17 cellular contexts compared by ENCODE assay signal in the genomic region with DNA sequence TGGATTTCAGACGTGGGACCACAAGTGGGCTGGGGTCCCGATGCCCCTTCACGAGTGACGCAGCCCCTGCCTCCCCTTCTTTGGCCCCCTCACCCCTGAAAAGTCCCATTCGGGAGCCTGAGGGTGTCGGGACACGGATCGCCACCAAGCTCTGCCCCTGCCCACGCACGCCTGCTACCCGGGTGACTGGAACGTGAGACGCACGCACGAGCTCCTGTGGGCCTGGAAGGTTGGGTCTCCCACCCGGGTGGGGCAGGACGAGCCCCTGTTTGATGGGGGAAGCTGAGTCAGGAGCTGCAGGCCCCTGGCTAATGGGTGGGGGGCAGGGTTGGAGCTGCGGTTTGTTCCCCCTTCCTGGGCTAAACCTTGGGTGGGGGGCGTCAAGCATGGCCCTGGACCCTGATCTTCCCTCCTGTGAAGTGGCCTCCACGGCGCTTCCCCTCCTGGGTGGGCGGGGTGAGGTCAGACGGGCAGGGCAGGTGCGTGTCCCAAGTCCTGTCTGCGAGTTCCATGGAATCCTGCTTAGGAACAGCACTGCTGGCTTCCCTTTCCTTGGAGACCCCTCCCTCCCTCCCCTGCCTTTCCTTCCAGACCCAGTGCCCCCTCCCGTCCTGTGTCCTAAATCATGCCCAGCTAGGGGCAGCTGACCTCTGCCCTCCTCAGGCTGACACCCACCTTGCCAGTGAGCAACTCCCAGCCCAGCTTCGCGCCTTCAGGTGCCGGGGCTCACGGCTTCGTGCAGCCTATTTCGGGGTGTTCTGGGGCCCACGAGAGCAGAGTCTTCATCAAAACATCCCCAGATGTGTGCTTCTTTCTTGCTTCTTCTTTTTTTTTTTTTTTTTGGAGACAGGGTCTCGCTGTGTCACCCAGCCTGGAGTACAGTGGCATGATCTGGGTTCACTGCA. TPM values are rescaled to one million over a fixed set of nuclear protein-coding genes. Genes with fewer than 3 reads are reported as not detected.
"Had no signal": no experiment of that assay in that cellular context is flagged by ENCODE, and none has a peak within 500 bp of the region (broad histone marks: within the 10 kb centered on the region; RNA-seq: fewer than 3 reads in every experiment).

No MANE protein-coding gene starts in this region.

- H2AFZ ChIP-seq: hepatocyte had no signal

- H3K4me1 Mint-ChIP-seq: activated CD4-positive, alpha-beta T cell treated with anti-CD3 and anti-CD28 coated beads, Interleukin-2, amount 10 ng/mL, durations not matched to agents 24 days and 14 days; neural crest cell had no signal

- H3K27me3 Mint-ChIP-seq: activated B cell treated with CpG ODN at 0.5 μM for 24 hours; activated CD4-positive, alpha-beta T cell treated with anti-CD3 and anti-CD28 coated beads, Interleukin-2, amount 10 ng/mL, durations not matched to agents 24 days and 14 days; activated naive CD8-positive, alpha-beta T cell treated with anti-CD3 and anti-CD28 coated beads for 36 hours had no signal

- H3K4me3 ChIP-seq: dorsolateral prefrontal cortex, hepatocyte, ovary, stomach, testis had no signal

- ATAC-seq: activated CD8-positive, alpha-beta T cell treated with anti-CD3 and anti-CD28 coated beads, Interleukin-2, amount 10 ng/mL, durations not matched to agents 7 days and 5 days had no signal

- H3K27ac ChIP-seq: dorsolateral prefrontal cortex, hepatocyte, ovary, stomach, testis had no signal

- FAIRE-seq: keratinocyte had no signal

- H3K27me3 ChIP-seq: dorsolateral prefrontal cortex, hepatocyte, ovary, testis had no signal

- H3K79me2 ChIP-seq: hepatocyte had no signal

- H3K4me3 Mint-ChIP-seq: activated B cell treated with CpG ODN at 0.5 μM for 24 hours; activated CD4-positive, alpha-beta T cell treated with anti-CD3 and anti-CD28 coated beads, Interleukin-2, amount 10 ng/mL, durations not matched to agents 24 days and 14 days; activated CD8-positive, alpha-beta T cell treated with anti-CD3 and anti-CD28 coated beads, Interleukin-2, amount 10 ng/mL, durations not matched to agents 7 days and 5 days; activated naive CD8-positive, alpha-beta T cell treated with anti-CD3 and anti-CD28 coated beads for 36 hours; activated T-helper 1 cell treated with anti-CD3 and anti-CD28 coated beads, Interleukin-12 subunit alpha, Interleukin-12 subunit beta, Interleukin-2, Interleukin-4 antibody, amounts not matched to agents 30 ng/mL and 10 ng/mL and 1 ng/mL, durations not matched to agents 14 hours and 24 hours and 36 hours; endodermal cell had no signal

- H3K4me2 ChIP-seq: hepatocyte had no signal

- H3K9me3 Mint-ChIP-seq: activated B cell treated with CpG ODN at 0.5 μM for 24 hours; activated CD4-positive, alpha-beta T cell treated with anti-CD3 and anti-CD28 coated beads, Interleukin-2, amount 10 ng/mL, durations not matched to agents 24 days and 14 days; activated naive CD8-positive, alpha-beta T cell treated with anti-CD3 and anti-CD28 coated beads for 36 hours; activated T-helper 1 cell treated with anti-CD3 and anti-CD28 coated beads, Interleukin-12 subunit alpha, Interleukin-12 subunit beta, Interleukin-2, Interleukin-4 antibody, amounts not matched to agents 30 ng/mL and 10 ng/mL and 1 ng/mL, durations not matched to agents 14 hours and 24 hours and 36 hours; endodermal cell; neural crest cell had no signal

- H3K36me3 ChIP-seq: ovary had no signal

- H3K9me3 ChIP-seq: ovary, stomach, testis had no signal

- DNase-seq: activated B cell treated with CpG ODN at 0.5 μM for 24 hours; activated CD4-positive, alpha-beta T cell treated with anti-CD3 and anti-CD28 coated beads, Interleukin-2, amount 10 ng/mL, durations not matched to agents 24 days and 14 days; activated CD8-positive, alpha-beta T cell treated with anti-CD3 and anti-CD28 coated beads, Interleukin-2, amount 10 ng/mL, durations not matched to agents 7 days and 5 days; activated naive CD8-positive, alpha-beta T cell treated with anti-CD3 and anti-CD28 coated beads for 36 hours; aorta; dorsolateral prefrontal cortex; endodermal cell; stimulated activated CD4-positive, alpha-beta T cell treated with anti-CD3 and anti-CD28 coated beads, Interleukin-12 subunit alpha, Interleukin-12 subunit beta, amount 100 ng/mL, for 4 hours; stimulated activated CD4-positive, alpha-beta T cell treated with anti-CD3 and anti-CD28 coated beads, Interleukin-2, amount 100 ng/mL, for 24 hours; stomach; T-helper 2 cell; testis had no signal

- H3K27ac Mint-ChIP-seq: activated B cell treated with CpG ODN at 0.5 μM for 24 hours; activated CD4-positive, alpha-beta T cell treated with anti-CD3 and anti-CD28 coated beads, Interleukin-2, amount 10 ng/mL, durations not matched to agents 24 days and 14 days; activated CD8-positive, alpha-beta T cell treated with anti-CD3 and anti-CD28 coated beads, Interleukin-2, amount 10 ng/mL, durations not matched to agents 7 days and 5 days; activated naive CD8-positive, alpha-beta T cell treated with anti-CD3 and anti-CD28 coated beads for 36 hours; activated T-helper 1 cell treated with anti-CD3 and anti-CD28 coated beads, Interleukin-12 subunit alpha, Interleukin-12 subunit beta, Interleukin-2, Interleukin-4 antibody, amounts not matched to agents 30 ng/mL and 10 ng/mL and 1 ng/mL, durations not matched to agents 14 hours and 24 hours and 36 hours; endodermal cell had no signal

RNA-seq across cellular contexts. Expression of a gene that starts 5.3 kb away (rescaled TPM):
- total RNA-seq: activated B cell treated with CpG ODN at 0.5 μM for 24 hours; activated CD4-positive, alpha-beta T cell treated with anti-CD3 and anti-CD28 coated beads, Interleukin-2, amount 10 ng/mL, durations not matched to agents 24 days and 14 days; activated CD8-positive, alpha-beta T cell treated with anti-CD3 and anti-CD28 coated beads, Interleukin-2, amount 10 ng/mL, durations not matched to agents 7 days and 5 days; neural crest cell had no signal
